Comparison of ENCODE assay signal across 1 cellular context in genomic region chr20:1373036-1373435, GRCh38.
TF ChIP-seq lines count a peak whose summit lies in the region.

No MANE protein-coding gene starts in this region.

TF ChIP-seq in endothelial cell of umbilical vein, 7 proteins besides CTCF, POLR2A, EP300 and RAD21:
- TF ChIP-seq MYC (IDR thresholded peaks at IDR 0.05; ENCODE audit: low read depth, low read length): no peak
- no peak for TF ChIP-seq JUN (IDR thresholded peaks at IDR 0.05; ENCODE audit: borderline replicate concordance, insufficient read depth, insufficient read length, low read depth)
- no peak for TF ChIP-seq EZH2 (IDR thresholded peaks at IDR 0.05; ENCODE audit: borderline replicate concordance, low read depth, low read length, severe bottlenecking)
- TF ChIP-seq FOS (IDR thresholded peaks at IDR 0.05; ENCODE audit: borderline replicate concordance, insufficient read depth, low read length): no peak
- no peak for TF ChIP-seq GATA2 (IDR thresholded peaks at IDR 0.05; ENCODE audit: insufficient read depth, insufficient read length, low read depth, low read length)
- no peak for TF ChIP-seq POLR2AphosphoS5 (IDR thresholded peaks at IDR 0.05; ENCODE audit: insufficient read depth, low read depth, low read length)
